In genomic region chr12:113286712-113287111, GRCh38 we compare ENCODE assay signal across 30 cellular contexts.
"Had no signal": no experiment of that assay in that cellular context is flagged by ENCODE, and none has a peak within 500 bp of the region (broad histone marks: within the 10 kb centered on the region; RNA-seq: fewer than 3 reads in every experiment).

No MANE protein-coding gene starts in this region.

- H3K36me3 ChIP-seq: cardiac muscle cell, ovary had no signal

- H3K4me1 ChIP-seq: ascending aorta, colonic mucosa, transverse colon had no signal

- H3K4me2 ChIP-seq: smooth muscle cell had no signal

- H3K9me3 Mint-ChIP-seq: activated CD4-positive, alpha-beta memory T cell treated with anti-CD3 and anti-CD28 coated beads, Interleukin-2, amount 10 ng/mL, durations not matched to agents 7 days and 5 days; activated CD4-positive, alpha-beta T cell treated with anti-CD3 and anti-CD28 coated beads, Interleukin-2, amount 10 ng/mL, durations not matched to agents 24 days and 14 days; activated naive CD4-positive, alpha-beta T cell treated with anti-CD3 and anti-CD28 coated beads, Interleukin-2, amount 10 ng/mL, durations not matched to agents 7 days and 5 days; activated naive CD8-positive, alpha-beta T cell treated with anti-CD3 and anti-CD28 coated beads, Interleukin-2, amount 10 ng/mL, durations not matched to agents 7 days and 5 days; brain; natural killer cell treated with Interleukin-12 subunit alpha and Interleukin-12 subunit beta and Interleukin-15 and Interleukin-18, amount 100 ng/mL, for 72 hours; T-helper 2 cell treated with Interferon-gamma antibody and Interleukin-4, amounts not matched to agents 5 μg/mL and 100 μg/mL, for 36 hours had no signal

- H3K4me3 ChIP-seq: ascending aorta, cardiac muscle cell, colonic mucosa, mucosa of descending colon, ovary, smooth muscle cell, transverse colon had no signal

- H3K27ac ChIP-seq: ascending aorta, cardiac muscle cell, colonic mucosa, neutrophil, ovary, transverse colon, VCaP had no signal

- H3K4me1 Mint-ChIP-seq: activated CD4-positive, alpha-beta memory T cell treated with anti-CD3 and anti-CD28 coated beads, Interleukin-2, amount 10 ng/mL, durations not matched to agents 7 days and 5 days; activated CD4-positive, alpha-beta T cell treated with anti-CD3 and anti-CD28 coated beads, Interleukin-2, amount 10 ng/mL, durations not matched to agents 24 days and 14 days; activated naive CD4-positive, alpha-beta T cell treated with anti-CD3 and anti-CD28 coated beads, Interleukin-2, amount 10 ng/mL, durations not matched to agents 7 days and 5 days; activated naive CD8-positive, alpha-beta T cell treated with anti-CD3 and anti-CD28 coated beads, Interleukin-2, amount 10 ng/mL, durations not matched to agents 7 days and 5 days; brain had no signal

- H3K27ac Mint-ChIP-seq: activated CD4-positive, alpha-beta memory T cell treated with anti-CD3 and anti-CD28 coated beads, Interleukin-2, amount 10 ng/mL, durations not matched to agents 7 days and 5 days; activated CD4-positive, alpha-beta T cell treated with anti-CD3 and anti-CD28 coated beads, Interleukin-2, amount 10 ng/mL, durations not matched to agents 24 days and 14 days; activated naive CD4-positive, alpha-beta T cell treated with anti-CD3 and anti-CD28 coated beads, Interleukin-2, amount 10 ng/mL, durations not matched to agents 7 days and 5 days; brain; natural killer cell treated with Interleukin-12 subunit alpha and Interleukin-12 subunit beta and Interleukin-15 and Interleukin-18, amount 100 ng/mL, for 72 hours; progenitor cell of endocrine pancreas had no signal

- H3K4me3 Mint-ChIP-seq: activated CD4-positive, alpha-beta memory T cell treated with anti-CD3 and anti-CD28 coated beads, Interleukin-2, amount 10 ng/mL, durations not matched to agents 7 days and 5 days; activated CD4-positive, alpha-beta T cell treated with anti-CD3 and anti-CD28 coated beads, Interleukin-2, amount 10 ng/mL, durations not matched to agents 24 days and 14 days; activated naive CD4-positive, alpha-beta T cell treated with anti-CD3 and anti-CD28 coated beads, Interleukin-2, amount 10 ng/mL, durations not matched to agents 7 days and 5 days; activated naive CD8-positive, alpha-beta T cell treated with anti-CD3 and anti-CD28 coated beads, Interleukin-2, amount 10 ng/mL, durations not matched to agents 7 days and 5 days; brain; natural killer cell treated with Interleukin-12 subunit alpha and Interleukin-12 subunit beta and Interleukin-15 and Interleukin-18, amount 100 ng/mL, for 72 hours; T-helper 2 cell treated with Interferon-gamma antibody and Interleukin-4, amounts not matched to agents 5 μg/mL and 100 μg/mL, for 36 hours had no signal

- H3K9me3 ChIP-seq: ascending aorta, colonic mucosa, mucosa of descending colon, neutrophil, ovary, transverse colon had no signal

- H3K27me3 ChIP-seq: ascending aorta, cardiac muscle cell, colonic mucosa, neutrophil, ovary, transverse colon had no signal

- H3K36me3 Mint-ChIP-seq: natural killer cell treated with Interleukin-12 subunit alpha and Interleukin-12 subunit beta and Interleukin-15 and Interleukin-18, amount 100 ng/mL, for 72 hours had no signal

- ATAC-seq: activated CD4-positive, CD25-positive, alpha-beta regulatory T cell treated with anti-CD3 and anti-CD28 coated beads, Interleukin-2, amount 50 U/mL, for 24 hours; mucosa of descending colon; natural killer cell treated with Interleukin-12 subunit alpha and Interleukin-12 subunit beta and Interleukin-15 and Interleukin-18, amount 100 ng/mL, for 72 hours had no signal

- DNase-seq: activated CD4-positive, alpha-beta memory T cell treated with anti-CD3 and anti-CD28 coated beads, Interleukin-2, amount 10 ng/mL, durations not matched to agents 7 days and 5 days; activated CD4-positive, alpha-beta T cell treated with anti-CD3 and anti-CD28 coated beads, Interleukin-2, amount 10 ng/mL, durations not matched to agents 24 days and 14 days; activated effector memory CD4-positive, alpha-beta T cell treated with Interleukin-2 at 50 U/mL for 16 hours; activated naive CD4-positive, alpha-beta T cell treated with anti-CD3 and anti-CD28 coated beads, Interleukin-2, amount 10 ng/mL, durations not matched to agents 7 days and 5 days; activated naive CD8-positive, alpha-beta T cell treated with anti-CD3 and anti-CD28 coated beads, Interleukin-2, amount 10 ng/mL, durations not matched to agents 7 days and 5 days; activated T-cell treated with anti-CD3 and anti-CD28 coated beads for 4 hours; cerebellar nuclear complex; colonic mucosa; effector CD8-positive, alpha-beta T cell; glutamatergic neuron; left ventricle myocardium superior; ovary; stimulated activated CD4-positive, alpha-beta T cell treated with anti-CD3 and anti-CD28 coated beads, Interleukin-1b, Interleukin-23, amount 100 ng/mL, for 48 hours; stimulated activated naive CD4-positive, alpha-beta T cell treated with Interleukin-2 at 50 U/mL for 16 hours; T-helper 1 cell; transverse colon had no signal

- H3K27me3 Mint-ChIP-seq: activated CD4-positive, alpha-beta memory T cell treated with anti-CD3 and anti-CD28 coated beads, Interleukin-2, amount 10 ng/mL, durations not matched to agents 7 days and 5 days; activated CD4-positive, alpha-beta T cell treated with anti-CD3 and anti-CD28 coated beads, Interleukin-2, amount 10 ng/mL, durations not matched to agents 24 days and 14 days; activated naive CD4-positive, alpha-beta T cell treated with anti-CD3 and anti-CD28 coated beads, Interleukin-2, amount 10 ng/mL, durations not matched to agents 7 days and 5 days; activated naive CD8-positive, alpha-beta T cell treated with anti-CD3 and anti-CD28 coated beads, Interleukin-2, amount 10 ng/mL, durations not matched to agents 7 days and 5 days; brain; natural killer cell treated with Interleukin-12 subunit alpha and Interleukin-12 subunit beta and Interleukin-15 and Interleukin-18, amount 100 ng/mL, for 72 hours; progenitor cell of endocrine pancreas had no signal

- FAIRE-seq: frontal cortex, islet of Langerhans, urothelium cell line had no signal
